ENCODE assay signal across 34 cellular contexts in genomic region chr1:20621012-20621411, GRCh38. TPM values are rescaled to one million over a fixed set of nuclear protein-coding genes. Genes with fewer than 3 reads are reported as not detected.
"Had no signal": no experiment of that assay in that cellular context is flagged by ENCODE, and none has a peak within 500 bp of the region (broad histone marks: within the 10 kb centered on the region; RNA-seq: fewer than 3 reads in every experiment).

No MANE protein-coding gene starts in this region.

- H3K36me3 ChIP-seq: ascending aorta, cardiac muscle cell had no signal

- H3K27me3 ChIP-seq: ascending aorta, cardiac muscle cell had no signal

- ATAC-seq: activated CD4-positive, alpha-beta T cell treated with anti-CD3 and anti-CD28 coated beads for 36 hours; activated CD4-positive, CD25-positive, alpha-beta regulatory T cell treated with anti-CD3 and anti-CD28 coated beads, Interleukin-2, amount 50 U/mL, for 24 hours; activated CD8-positive, alpha-beta memory T cell treated with anti-CD3 and anti-CD28 coated beads, Interleukin-2, amount 10 ng/mL, durations not matched to agents 7 days and 5 days; activated CD8-positive, alpha-beta T cell treated with anti-CD3 and anti-CD28 coated beads, Interleukin-2, amount 10 ng/mL, durations not matched to agents 7 days and 5 days; activated naive CD8-positive, alpha-beta T cell treated with anti-CD3 and anti-CD28 coated beads, Interleukin-2, amount 50 U/mL, for 24 hours had no signal

- DNase-seq: activated CD4-positive, alpha-beta memory T cell treated with anti-CD3 and anti-CD28 coated beads, Interleukin-2, amount 10 ng/mL, durations not matched to agents 7 days and 5 days; activated CD4-positive, alpha-beta T cell treated with anti-CD3 and anti-CD28 coated beads for 1 hour; activated CD4-positive, alpha-beta T cell treated with anti-CD3 and anti-CD28 coated beads for 36 hours; activated CD4-positive, alpha-beta T cell treated with anti-CD3 and anti-CD28 coated beads for 48 hours; activated CD4-positive, alpha-beta T cell treated with anti-CD3 and anti-CD28 coated beads, Interleukin-2, amount 10 ng/mL, durations not matched to agents 7 days and 5 days; activated CD4-positive, alpha-beta T cell treated with anti-CD3 and anti-CD28 coated beads, Interleukin-2, amount 50 U/mL, for 48 hours; activated CD4-positive, CD25-positive, alpha-beta regulatory T cell; activated CD8-positive, alpha-beta memory T cell treated with anti-CD3 and anti-CD28 coated beads for 24 hours; activated CD8-positive, alpha-beta memory T cell treated with anti-CD3 and anti-CD28 coated beads, Interleukin-2, amount 10 ng/mL, durations not matched to agents 7 days and 5 days; activated CD8-positive, alpha-beta memory T cell treated with anti-CD3 and anti-CD28 coated beads, Interleukin-2, amount 50 U/mL, for 48 hours; activated CD8-positive, alpha-beta T cell treated with anti-CD3 and anti-CD28 coated beads, Interleukin-2, amount 10 ng/mL, durations not matched to agents 7 days and 5 days; activated effector memory CD4-positive, alpha-beta T cell treated with Interleukin-2 at 50 U/mL for 16 hours; activated gamma-delta T cell; activated naive CD4-positive, alpha-beta T cell treated with anti-CD3 and anti-CD28 coated beads, Interleukin-2, amount 10 ng/mL, durations not matched to agents 7 days and 5 days; activated naive CD4-positive, alpha-beta T cell treated with Interleukin-2 at 50 U/mL for 16 hours; activated naive CD8-positive, alpha-beta T cell treated with anti-CD3 and anti-CD28 coated beads, Interleukin-2, amount 10 ng/mL, durations not matched to agents 7 days and 5 days; activated naive CD8-positive, alpha-beta T cell treated with anti-CD3 and anti-CD28 coated beads, Interleukin-2, amount 50 U/mL, for 24 hours; activated T-cell treated with anti-CD3 and anti-CD28 coated beads, Interleukin-2, amount 50 U/mL, for 24 hours; activated T-cell treated with anti-CD3 and anti-CD28 coated beads, Interleukin-2, amount 50 U/mL, for 48 hours; amygdala; anterior cingulate cortex; caudate nucleus; cerebellar nuclear complex; T-helper 1 cell; T-helper 2 cell; T-helper 9 cell had no signal

- H3K4me3 ChIP-seq: ascending aorta, cardiac muscle cell had no signal

- FAIRE-seq: bronchial epithelial cell, TTC549 had no signal

- H3K27ac ChIP-seq: ascending aorta, cardiac muscle cell, VCaP had no signal

- H3K9me3 ChIP-seq: ascending aorta had no signal

RNA-seq across cellular contexts. Expression of gene CDA, which starts 32.1 kb away (rescaled TPM):
- total RNA-seq: activated CD4-positive, alpha-beta memory T cell treated with anti-CD3 and anti-CD28 coated beads, Interleukin-2, amount 10 ng/mL, durations not matched to agents 7 days and 5 days; activated CD4-positive, alpha-beta T cell treated with anti-CD3 and anti-CD28 coated beads for 36 hours; activated CD4-positive, alpha-beta T cell treated with anti-CD3 and anti-CD28 coated beads, Interleukin-2, amount 10 ng/mL, durations not matched to agents 7 days and 5 days; activated CD8-positive, alpha-beta memory T cell treated with anti-CD3 and anti-CD28 coated beads, Interleukin-2, amount 10 ng/mL, durations not matched to agents 7 days and 5 days; activated CD8-positive, alpha-beta T cell treated with anti-CD3 and anti-CD28 coated beads, Interleukin-2, amount 10 ng/mL, durations not matched to agents 7 days and 5 days; activated naive CD8-positive, alpha-beta T cell treated with anti-CD3 and anti-CD28 coated beads, Interleukin-2, amount 10 ng/mL, durations not matched to agents 7 days and 5 days; activated T-helper 2 cell treated with anti-CD3 and anti-CD28 coated beads, Interferon-gamma antibody, Interleukin-2, Interleukin-4, amounts not matched to agents 10 μg/mL and 5 μg/mL and 100 μg/mL, durations not matched to agents 14 hours and 24 hours and 36 hours; cardiac muscle cell; chondrocyte had no signal
- polyA plus RNA-seq: cardiac muscle cell had no signal
